ENCODE assay signal across 29 cellular contexts in genomic region chr2:8448822-8449577, GRCh38.
A peak's percentile ranks its signal among the peaks of the same experiment; 100 is the strongest.
DNase-seq lines count a peak whose midpoint lies in the region; ATAC-seq, FAIRE-seq and TF ChIP-seq lines count a peak whose summit lies in the region.
"Had no signal": no experiment of that assay in that cellular context is flagged by ENCODE, and none has a peak within 500 bp of the region (broad histone marks: within the 10 kb centered on the region; RNA-seq: fewer than 3 reads in every experiment).

No MANE protein-coding gene starts in this region.

- ATAC-seq in GM21528 (IDR thresholded peaks at IDR 0.05; ENCODE audit: low FRiP score, unreplicated experiment), result no peak
- ATAC-seq: activated naive CD8-positive, alpha-beta T cell treated with anti-CD3 and anti-CD28 coated beads, Interleukin-2, amount 50 U/mL, for 24 hours; activated T-cell treated with anti-CD3 and anti-CD28 coated beads, Interleukin-2, amount 50 U/mL, for 4 hours; left colon; stimulated activated memory B cell treated with anti-CD40 and anti-IgM and Interleukin-4, amounts not matched to agents 10 μg/mL and 1 μg/mL and 100 μg/mL, for 72 hours; upper lobe of right lung had no signal

- H3K79me2 ChIP-seq in neural cell (replicated peaks; ENCODE audit: insufficient read depth, low read length), result no peaks in the 10 kb centered on the region
- H3K79me2 ChIP-seq: parathyroid adenoma had no signal

- DNase-seq in NCI-H1417 (lab: John Stamatoyannopoulos, UW) (peak in 2 of 3 experiments; percentile 87 to 98), NCI-H2227 treated with DMSO at 0.1 percent for 48 hours (lab: John Stamatoyannopoulos, UW) (peak; percentile 75), small intestine (no peak), NK-92 (lab: John Stamatoyannopoulos, UW; ENCODE audit: unreplicated experiment) (no peak)
- DNase-seq: activated CD4-positive, alpha-beta T cell treated with anti-CD3 and anti-CD28 coated beads for 48 hours; activated gamma-delta T cell treated with Interleukin-2 at 50 U/mL for 16 hours; activated naive CD8-positive, alpha-beta T cell treated with anti-CD3 and anti-CD28 coated beads, Interleukin-2, amount 50 U/mL, for 24 hours; activated T-cell treated with anti-CD3 and anti-CD28 coated beads, Interleukin-2, amount 50 U/mL, for 4 hours; caudate nucleus; CD4-positive, alpha-beta T cell; esophagus squamous epithelium; HCEC 1CT; KBM-7; left colon; mesenchymal stem cell; MM.1S; NCI-H2029; NCI-H774; OCI-M1; stimulated activated CD4-positive, alpha-beta T cell treated with anti-CD3 and anti-CD28 coated beads, Interleukin-4, amount 100 ng/mL, for 1 hour; upper lobe of right lung had no signal

- TF ChIP-seq RAD21 in neural cell (conservative IDR thresholded peaks at IDR 0.05), result no peak

- no peak overlapping the region for H2AFZ ChIP-seq in neural cell (ENCODE audit: low read depth, low read length)
- H2AFZ ChIP-seq: neural progenitor cell, parathyroid adenoma had no signal

- H3K9ac ChIP-seq in neural cell (ENCODE audit: low read length), result no peak overlapping the region
- H3K9ac ChIP-seq: neural progenitor cell, parathyroid adenoma had no signal

- H3K36me3 ChIP-seq in HEK293 (ENCODE audit: control insufficient read depth in 2 of 2, insufficient read depth in 1 of 2, low read length in 2 of 2), result no peaks in the 10 kb centered on the region
- H3K36me3 ChIP-seq in neural cell (ENCODE audit: insufficient read depth, low read length), result no peaks in the 10 kb centered on the region
- H3K36me3 ChIP-seq in small intestine (ENCODE audit: control insufficient read depth in 2 of 2, insufficient read depth in 2 of 2, low read length in 2 of 2), result no peaks in the 10 kb centered on the region
- H3K36me3 ChIP-seq: esophagus squamous epithelium, neural progenitor cell, upper lobe of right lung had no signal

- H4K20me1 ChIP-seq in neural cell (ENCODE audit: insufficient read depth), result no peaks in the 10 kb centered on the region

- FAIRE-seq in small intestine (lab: Jason Lieb, UNC), result no peak
- FAIRE-seq: GM18507 had no signal

- no peak overlapping the region for H3K4me2 ChIP-seq in neural cell (ENCODE audit: low read length)
- H3K4me2 ChIP-seq: neural progenitor cell had no signal

- H3K27me3 ChIP-seq in neural cell (ENCODE audit: insufficient read depth, low read depth, low read length) (no peaks in the 10 kb centered on the region), small intestine (ENCODE audit: control insufficient read depth in 2 of 2, insufficient read depth in 2 of 2, low read length in 2 of 2) (no peaks in the 10 kb centered on the region)
- H3K27me3 ChIP-seq: esophagus squamous epithelium, neural progenitor cell, upper lobe of right lung had no signal

- no peak for TF ChIP-seq EP300 in neural cell (conservative IDR thresholded peaks at IDR 0.05; ENCODE audit: poor library complexity, severe bottlenecking)

- WGBS in small intestine, 3 donors, result 65 to 70% (median 68%) methylated on average over 10 of the region's 10 CpGs

- TF ChIP-seq CTCF in HEK293 (tag by site-specific recombination; IDR thresholded peaks at IDR 0.05) (no peak), neural cell (IDR thresholded peaks at IDR 0.05; ENCODE audit: poor library complexity, severe bottlenecking) (no peak)

- H3K9me3 ChIP-seq in HEK293 (ENCODE audit: control insufficient read depth, insufficient read depth, low read depth, low read length) (no peaks in the 10 kb centered on the region), neural cell (ENCODE audit: low read length) (no peaks in the 10 kb centered on the region), small intestine (ENCODE audit: control insufficient read depth, low read depth) (no peaks in the 10 kb centered on the region)
- H3K9me3 ChIP-seq: esophagus squamous epithelium, upper lobe of right lung had no signal

- CTCF ChIA-PET in HEK293 (lab: Yijun Ruan, JAX), result no interaction called here

- POLR2A ChIA-PET in HEK293 (lab: Yijun Ruan, JAX), result no interaction called here

- H3K4me1 ChIP-seq in HEK293 (ENCODE audit: control insufficient read depth, insufficient read depth, low read length) (no peaks in the 10 kb centered on the region), small intestine (ENCODE audit: control insufficient read depth in 2 of 2, insufficient read depth in 1 of 2, low read depth in 1 of 2, low read length in 1 of 2) (peaks cover 0 to 2% of the 10 kb centered on the region in 2 donors)
- H3K4me1 ChIP-seq: upper lobe of right lung had no signal

- H3F3A ChIP-seq in neural cell (ENCODE audit: insufficient read depth, low read length, poor library complexity, severe bottlenecking), result no peaks in the 10 kb centered on the region

- no peak overlapping the region for H3K27ac ChIP-seq in HEK293 (ENCODE audit: extremely low read depth, low read depth, low read length)
- peak overlapping the region; percentile 15 for H3K27ac ChIP-seq in neural cell (ENCODE audit: low read length)
- H3K27ac ChIP-seq in small intestine (ENCODE audit: low read depth in 1 of 2, low read length in 1 of 2), result no peak overlapping the region
- H3K27ac ChIP-seq: esophagus squamous epithelium, neural progenitor cell, parathyroid adenoma, upper lobe of right lung, VCaP had no signal

- H3K4me3 ChIP-seq in HEK293 (ENCODE audit: low read depth, low read length), result no peak overlapping the region
- H3K4me3 ChIP-seq in neural cell (ENCODE audit: low read length), result peak overlapping the region; percentile 20
- no peak overlapping the region for H3K4me3 ChIP-seq in small intestine (ENCODE audit: low read depth in 1 of 2, low read length in 2 of 2)
- H3K4me3 ChIP-seq: esophagus squamous epithelium, neural progenitor cell, upper lobe of right lung had no signal

- no peaks in the 10 kb centered on the region for H3K9me2 ChIP-seq in neural cell (ENCODE audit: insufficient read depth, low read length)

TF ChIP-seq in HEK293, 187 proteins besides CTCF, POLR2A, EP300 and RAD21:
- no peak for TF ChIP-seq ZNF184 (tag by site-specific recombination; IDR thresholded peaks at IDR 0.05)
- no peak for TF ChIP-seq ZNF660 (tag by site-specific recombination; IDR thresholded peaks at IDR 0.05)
- TF ChIP-seq ZIC2 (tag by site-specific recombination; IDR thresholded peaks at IDR 0.05), result peak; percentile 81
- peak; percentile 97 for TF ChIP-seq GLIS1 (tag by site-specific recombination; IDR thresholded peaks at IDR 0.05)
- peak; percentile 72 for TF ChIP-seq KLF17 (tag by site-specific recombination; IDR thresholded peaks at IDR 0.05)
- TF ChIP-seq KLF1 (tag by site-specific recombination; IDR thresholded peaks at IDR 0.05), result peak; percentile 93
- TF ChIP-seq ZNF629 (tag by site-specific recombination; IDR thresholded peaks at IDR 0.05), result no peak
TF ChIP-seq in HEK293: peak in this region for 4.

TF ChIP-seq in neural cell, 6 proteins besides CTCF, POLR2A, EP300 and RAD21:
- TF ChIP-seq SMC3 (conservative IDR thresholded peaks at IDR 0.05; ENCODE audit: poor library complexity), result no peak
- TF ChIP-seq TAF1 (IDR thresholded peaks at IDR 0.05; ENCODE audit: low read depth), result no peak
- TF ChIP-seq POLR2AphosphoS5 (IDR thresholded peaks at IDR 0.05), result no peak
- TF ChIP-seq, protein P1, sequence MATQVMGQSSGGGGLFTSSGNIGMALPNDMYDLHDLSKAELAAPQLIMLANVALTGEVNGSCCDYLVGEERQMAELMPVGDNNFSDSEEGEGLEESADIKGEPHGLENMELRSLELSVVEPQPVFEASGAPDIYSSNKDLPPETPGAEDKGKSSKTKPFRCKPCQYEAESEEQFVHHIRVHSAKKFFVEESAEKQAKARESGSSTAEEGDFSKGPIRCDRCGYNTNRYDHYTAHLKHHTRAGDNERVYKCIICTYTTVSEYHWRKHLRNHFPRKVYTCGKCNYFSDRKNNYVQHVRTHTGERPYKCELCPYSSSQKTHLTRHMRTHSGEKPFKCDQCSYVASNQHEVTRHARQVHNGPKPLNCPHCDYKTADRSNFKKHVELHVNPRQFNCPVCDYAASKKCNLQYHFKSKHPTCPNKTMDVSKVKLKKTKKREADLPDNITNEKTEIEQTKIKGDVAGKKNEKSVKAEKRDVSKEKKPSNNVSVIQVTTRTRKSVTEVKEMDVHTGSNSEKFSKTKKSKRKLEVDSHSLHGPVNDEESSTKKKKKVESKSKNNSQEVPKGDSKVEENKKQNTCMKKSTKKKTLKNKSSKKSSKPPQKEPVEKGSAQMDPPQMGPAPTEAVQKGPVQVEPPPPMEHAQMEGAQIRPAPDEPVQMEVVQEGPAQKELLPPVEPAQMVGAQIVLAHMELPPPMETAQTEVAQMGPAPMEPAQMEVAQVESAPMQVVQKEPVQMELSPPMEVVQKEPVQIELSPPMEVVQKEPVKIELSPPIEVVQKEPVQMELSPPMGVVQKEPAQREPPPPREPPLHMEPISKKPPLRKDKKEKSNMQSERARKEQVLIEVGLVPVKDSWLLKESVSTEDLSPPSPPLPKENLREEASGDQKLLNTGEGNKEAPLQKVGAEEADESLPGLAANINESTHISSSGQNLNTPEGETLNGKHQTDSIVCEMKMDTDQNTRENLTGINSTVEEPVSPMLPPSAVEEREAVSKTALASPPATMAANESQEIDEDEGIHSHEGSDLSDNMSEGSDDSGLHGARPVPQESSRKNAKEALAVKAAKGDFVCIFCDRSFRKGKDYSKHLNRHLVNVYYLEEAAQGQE (IDR thresholded peaks at IDR 0.05; ENCODE audit: borderline replicate concordance), result no peak
- no peak for TF ChIP-seq MXI1 (conservative IDR thresholded peaks at IDR 0.05; ENCODE audit: poor library complexity, severe bottlenecking)
- no peak for TF ChIP-seq EZH2 (IDR thresholded peaks at IDR 0.05; ENCODE audit: borderline replicate concordance, insufficient read depth, low read length, poor library complexity, severe bottlenecking)
TF ChIP-seq in neural cell: peak in this region for 0.

Comparison
In these comparisons a context has a peak if more than half of its experiments do, and no peak if none do; other contexts are left out.
1. DNase-seq: peak in NCI-H1417 (2 of 3) and NCI-H2227 treated with DMSO at 0.1 percent for 48 hours (single experiment); none in small intestine (single experiment) and NK-92 (single experiment).